In genomic region chr3:156860873-156861272, GRCh38 we compare ENCODE assay signal across 28 cellular contexts. TPM values are rescaled to one million over a fixed set of nuclear protein-coding genes. Genes with fewer than 3 reads are reported as not detected.
"Had no signal": no experiment of that assay in that cellular context is flagged by ENCODE, and none has a peak within 500 bp of the region (broad histone marks: within the 10 kb centered on the region; RNA-seq: fewer than 3 reads in every experiment).

No MANE protein-coding gene starts in this region.

- H3K9me3 ChIP-seq: ascending aorta, esophagus muscularis mucosa, gastrocnemius medialis, heart left ventricle had no signal

- H3K36me3 ChIP-seq: ascending aorta, esophagus muscularis mucosa, gastrocnemius medialis, heart left ventricle had no signal

- H3K27me3 ChIP-seq: ascending aorta, esophagus muscularis mucosa, foreskin keratinocyte, gastrocnemius medialis, heart left ventricle had no signal

- H3K4me1 ChIP-seq: ascending aorta, esophagus muscularis mucosa, gastrocnemius medialis, heart left ventricle had no signal

- DNase-seq: activated CD4-positive, alpha-beta T cell treated with anti-CD3 and anti-CD28 coated beads for 1 hour; activated CD4-positive, alpha-beta T cell treated with anti-CD3 and anti-CD28 coated beads for 4 hours; activated CD4-positive, alpha-beta T cell treated with anti-CD3 and anti-CD28 coated beads, Interleukin-2, amount 10 ng/mL, durations not matched to agents 7 days and 5 days; activated CD4-positive, alpha-beta T cell treated with anti-CD3 and anti-CD28 coated beads, Interleukin-2, amount 50 U/mL, for 48 hours; activated CD8-positive, alpha-beta memory T cell treated with anti-CD3 and anti-CD28 coated beads for 24 hours; activated CD8-positive, alpha-beta T cell treated with anti-CD3 and anti-CD28 coated beads for 36 hours; activated effector memory CD4-positive, alpha-beta T cell treated with anti-CD3 and anti-CD28 coated beads, Interleukin-2, amount 50 U/mL, for 16 hours; activated naive CD4-positive, alpha-beta T cell treated with anti-CD3 and anti-CD28 coated beads for 36 hours; activated naive CD8-positive, alpha-beta T cell treated with anti-CD3 and anti-CD28 coated beads for 36 hours; activated naive CD8-positive, alpha-beta T cell treated with anti-CD3 and anti-CD28 coated beads, Interleukin-2, amount 50 U/mL, for 24 hours; activated T-cell treated with anti-CD3 and anti-CD28 coated beads, Interleukin-2, amount 50 U/mL, for 4 hours; caudate nucleus; cortex of kidney; dermis blood vessel endothelial cell; effector CD4-positive, alpha-beta T cell; effector memory CD8-positive, alpha-beta T cell; gastrocnemius medialis; glutamatergic neuron; heart left ventricle; T-helper 1 cell; T-helper 17 cell; T1000 had no signal

- FAIRE-seq: colon had no signal

- H3K4me3 ChIP-seq: ascending aorta, esophagus muscularis mucosa, gastrocnemius medialis, heart left ventricle had no signal

- H3K27ac ChIP-seq: ascending aorta, esophagus muscularis mucosa, foreskin keratinocyte, gastrocnemius medialis, heart left ventricle, VCaP had no signal

- ATAC-seq: activated CD8-positive, alpha-beta T cell treated with anti-CD3 and anti-CD28 coated beads for 36 hours; activated naive CD8-positive, alpha-beta T cell treated with anti-CD3 and anti-CD28 coated beads, Interleukin-2, amount 50 U/mL, for 24 hours; activated T-cell treated with anti-CD3 and anti-CD28 coated beads, Interleukin-2, amount 50 U/mL, for 4 hours; effector memory CD8-positive, alpha-beta T cell; foreskin keratinocyte; gastrocnemius medialis; heart left ventricle; T-helper 17 cell; WTC11 had no signal

RNA-seq across cellular contexts. Expression of gene LEKR1, which starts 34.7 kb away (rescaled TPM):
- total RNA-seq: ascending aorta had no signal
